7 cellular contexts compared by ENCODE assay signal in genomic region chr5:80960531-80961375, GRCh38. TPM values are rescaled to one million over a fixed set of nuclear protein-coding genes. Genes with fewer than 3 reads are reported as not detected.
DNase-seq lines count a peak whose midpoint lies in the region; ATAC-seq and TF ChIP-seq lines count a peak whose summit lies in the region.

No MANE protein-coding gene starts in this region.

- peak overlapping the region; percentile 91 for H3K56ac ChIP-seq in mesendoderm (ENCODE audit: low read length)

- H2BK5ac ChIP-seq in mesendoderm (ENCODE audit: low read length), result no peak overlapping the region

- H3K4me3 Mint-ChIP-seq in activated CD4-positive, alpha-beta memory T cell treated with anti-CD3 and anti-CD28 coated beads, Interleukin-2, amount 10 ng/mL, durations not matched to agents 7 days and 5 days, result peak overlapping the region; percentile 81

- H3K79me1 ChIP-seq in mesendoderm (ENCODE audit: low read length), result peaks cover 2% of the 10 kb centered on the region

- H4K5ac ChIP-seq in mesendoderm (ENCODE audit: low read length), result no peak overlapping the region

- no peak for TF ChIP-seq CTCF in HFF-Myc (IDR thresholded peaks at IDR 0.05; ENCODE audit: low read depth, low read length, missing control alignments)

- no peaks in the 10 kb centered on the region for H3K27me3 ChIP-seq in endocrine pancreas (ENCODE audit: control insufficient read depth, insufficient read depth, low read length)
- H3K27me3 ChIP-seq in mesendoderm (ENCODE audit: insufficient read depth, low read length, poor library complexity), result no peaks in the 10 kb centered on the region

- H2AK5ac ChIP-seq in mesendoderm (ENCODE audit: low read length), result no peak overlapping the region

- no CpG with 5 or more reads among the region's 84 CpGs for WGBS in mesendoderm (ENCODE audit: extremely low coverage, insufficient coverage, low lambda C conversion rate)

- H3K9me3 Mint-ChIP-seq in activated CD4-positive, alpha-beta memory T cell treated with anti-CD3 and anti-CD28 coated beads, Interleukin-2, amount 10 ng/mL, durations not matched to agents 7 days and 5 days, result no peaks in the 10 kb centered on the region

- H3K23ac ChIP-seq in mesendoderm (ENCODE audit: low read length), result peak overlapping the region; percentile 51

- no peak overlapping the region for H3K18ac ChIP-seq in mesendoderm (ENCODE audit: low read length)

- no peak overlapping the region for H3K27ac ChIP-seq in mesendoderm (ENCODE audit: low read depth, low read length)

- ATAC-seq in GM21528 (IDR thresholded peaks at IDR 0.05; ENCODE audit: low FRiP score, unreplicated experiment), result no peak
- ATAC-seq in GM21360 (IDR thresholded peaks at IDR 0.05; ENCODE audit: unreplicated experiment), result no peak

- no peak overlapping the region for H4K8ac ChIP-seq in mesendoderm (ENCODE audit: low read depth, low read length)

- H3K9ac ChIP-seq in endocrine pancreas (ENCODE audit: control insufficient read depth, insufficient read depth, low read length) (peak overlapping the region; percentile 22), mesendoderm (ENCODE audit: low read length) (peak overlapping the region; percentile 57)

- H3K36me3 ChIP-seq in endocrine pancreas (ENCODE audit: control insufficient read depth, insufficient read depth, low read length) (no peaks in the 10 kb centered on the region), mesendoderm (ENCODE audit: control insufficient read depth, insufficient read depth, low read length) (no peaks in the 10 kb centered on the region)

- POLR2A ChIA-PET in activated CD4-positive, alpha-beta memory T cell treated with anti-CD3 and anti-CD28 coated beads, Interleukin-2, amount 10 ng/mL, durations not matched to agents 7 days and 5 days (lab: Charles Lee), result interaction anchor here (1.2 kb wide), 1 partner anchor 47 kb away, joined by 4 read pairs; no protein-coding TSS in a partner anchor

- H3K79me2 ChIP-seq in mesendoderm (ENCODE audit: control insufficient read depth, insufficient read depth, low read length), result peaks cover 2% of the 10 kb centered on the region

- H3K4ac ChIP-seq in mesendoderm (ENCODE audit: low read depth, low read length), result no peak overlapping the region

- peaks cover 24% of the 10 kb centered on the region for H3K27me3 Mint-ChIP-seq in activated CD4-positive, alpha-beta memory T cell treated with anti-CD3 and anti-CD28 coated beads, Interleukin-2, amount 10 ng/mL, durations not matched to agents 7 days and 5 days

- peak overlapping the region; percentile 85 for H3K4me2 ChIP-seq in mesendoderm (ENCODE audit: low read length)

- H3K4me3 ChIP-seq in HFF-Myc (replicated peaks; ENCODE audit: low read depth, low read length), result peak overlapping the region; percentile 73
- H3K4me3 ChIP-seq in endocrine pancreas (ENCODE audit: control insufficient read depth, insufficient read depth, low read length), result peak overlapping the region; percentile 57
- peak overlapping the region; percentile 57 for H3K4me3 ChIP-seq in mesendoderm (ENCODE audit: low read length)

- DNase-seq in HFF-Myc (ENCODE audit: extremely low read depth, low read depth) (no peak), mesendoderm (peak; percentile 55)
- peak; percentile 43 for DNase-seq in activated CD4-positive, alpha-beta memory T cell treated with anti-CD3 and anti-CD28 coated beads, Interleukin-2, amount 10 ng/mL, durations not matched to agents 7 days and 5 days
- peak; percentile 27 to 28 for DNase-seq in stimulated activated CD8-positive, alpha-beta memory T cell treated with anti-CD3 and anti-CD28 coated beads, Interleukin-15, amount 100 ng/mL, for 48 hours (ENCODE audit: low read depth in 2 of 2)

- H3K36me3 Mint-ChIP-seq in activated CD4-positive, alpha-beta memory T cell treated with anti-CD3 and anti-CD28 coated beads, Interleukin-2, amount 10 ng/mL, durations not matched to agents 7 days and 5 days (ENCODE audit: low read depth), result no peaks in the 10 kb centered on the region

- H3K27ac Mint-ChIP-seq in activated CD4-positive, alpha-beta memory T cell treated with anti-CD3 and anti-CD28 coated beads, Interleukin-2, amount 10 ng/mL, durations not matched to agents 7 days and 5 days, result peak overlapping the region; percentile 42

- no peak overlapping the region for H2BK120ac ChIP-seq in mesendoderm (ENCODE audit: low read depth, low read length)

- H2BK15ac ChIP-seq in mesendoderm (replicated peaks; ENCODE audit: low read depth), result no peak overlapping the region

- no peaks in the 10 kb centered on the region for H3K9me3 ChIP-seq in endocrine pancreas (ENCODE audit: control insufficient read depth, low read length)

- CTCF ChIA-PET in activated CD4-positive, alpha-beta memory T cell treated with anti-CD3 and anti-CD28 coated beads, Interleukin-2, amount 10 ng/mL, durations not matched to agents 7 days and 5 days (lab: Charles Lee), result interaction anchor here (1.2 to 1.4 kb wide), 2 partner anchors 10 to 147 kb away, joined by 3 to 6 read pairs; no protein-coding TSS in a partner anchor

- H3K4me1 ChIP-seq in endocrine pancreas (ENCODE audit: control insufficient read depth, insufficient read depth, low read length), result no peaks in the 10 kb centered on the region
- H3K4me1 ChIP-seq in mesendoderm (ENCODE audit: control insufficient read depth, low read depth, low read length), result peaks cover 6% of the 10 kb centered on the region

- peaks cover 55% of the 10 kb centered on the region for H3K4me1 Mint-ChIP-seq in activated CD4-positive, alpha-beta memory T cell treated with anti-CD3 and anti-CD28 coated beads, Interleukin-2, amount 10 ng/mL, durations not matched to agents 7 days and 5 days

RNA-seq across cellular contexts. Expression of gene RASGRF2, which starts 0.6 kb away (rescaled TPM):
- total RNA-seq in activated CD4-positive, alpha-beta memory T cell treated with anti-CD3 and anti-CD28 coated beads, Interleukin-2, amount 10 ng/mL, durations not matched to agents 7 days and 5 days, result 1 to 10 TPM; 2.4 to 3.3 TPM
- 12.4 TPM for polyA plus RNA-seq in mesendoderm (2013, experiment 1 of 2)
- 13.5 TPM for polyA plus RNA-seq in mesendoderm (2013, experiment 2 of 2)
